In genomic region chr4:26473893-26474292, GRCh38 we compare ENCODE assay signal across 29 cellular contexts. TPM values are rescaled to one million over a fixed set of nuclear protein-coding genes. Genes with fewer than 3 reads are reported as not detected.
"Had no signal": no experiment of that assay in that cellular context is flagged by ENCODE, and none has a peak within 500 bp of the region (broad histone marks: within the 10 kb centered on the region; RNA-seq: fewer than 3 reads in every experiment).

No MANE protein-coding gene starts in this region.

- H3K4me3 Mint-ChIP-seq: nephron; stimulated activated memory B cell treated with anti-CD40 and anti-IgM and Interleukin-4, amounts not matched to agents 10 μg/mL and 1 μg/mL and 100 μg/mL, for 72 hours; stimulated activated naive CD8-positive, alpha-beta T cell treated with anti-CD3 and anti-CD28 coated beads, Interleukin-15, amount 100 ng/mL, for 72 hours had no signal

- H3K27me3 ChIP-seq: hepatocyte, spleen, testis, tibial nerve had no signal

- H3K9ac ChIP-seq: parathyroid adenoma had no signal

- H3K27ac ChIP-seq: hepatocyte, parathyroid adenoma, prostate gland, spleen, testis, tibial nerve had no signal

- H3K4me1 ChIP-seq: parathyroid adenoma, prostate gland, spleen, testis, tibial nerve had no signal

- H3K9me3 Mint-ChIP-seq: nephron; stimulated activated memory B cell treated with anti-CD40 and anti-IgM and Interleukin-4, amounts not matched to agents 10 μg/mL and 1 μg/mL and 100 μg/mL, for 72 hours; stimulated activated naive CD8-positive, alpha-beta T cell treated with anti-CD3 and anti-CD28 coated beads, Interleukin-15, amount 100 ng/mL, for 72 hours had no signal

- H3K4me1 Mint-ChIP-seq: stimulated activated memory B cell treated with anti-CD40 and anti-IgM and Interleukin-4, amounts not matched to agents 10 μg/mL and 1 μg/mL and 100 μg/mL, for 72 hours; stimulated activated naive CD8-positive, alpha-beta T cell treated with anti-CD3 and anti-CD28 coated beads, Interleukin-15, amount 100 ng/mL, for 72 hours had no signal

- H3K36me3 ChIP-seq: prostate gland, spleen, tibial nerve had no signal

- H3K79me2 ChIP-seq: hepatocyte, parathyroid adenoma had no signal

- FAIRE-seq: colon had no signal

- H3K27ac Mint-ChIP-seq: stimulated activated memory B cell treated with anti-CD40 and anti-IgM and Interleukin-4, amounts not matched to agents 10 μg/mL and 1 μg/mL and 100 μg/mL, for 72 hours; stimulated activated naive CD8-positive, alpha-beta T cell treated with anti-CD3 and anti-CD28 coated beads, Interleukin-15, amount 100 ng/mL, for 72 hours had no signal

- H2AFZ ChIP-seq: hepatocyte, parathyroid adenoma had no signal

- H3K4me2 ChIP-seq: hepatocyte had no signal

- ATAC-seq: left colon; left ventricle myocardium superior; sciatic nerve; stimulated activated memory B cell treated with anti-CD40 and anti-IgM and Interleukin-4, amounts not matched to agents 10 μg/mL and 1 μg/mL and 100 μg/mL, for 72 hours; stimulated activated naive CD8-positive, alpha-beta T cell treated with anti-CD3 and anti-CD28 coated beads, Interleukin-15, amount 100 ng/mL, for 72 hours had no signal

- H3K9me3 ChIP-seq: prostate gland, spleen, testis, tibial nerve had no signal

- DNase-seq: effector CD4-positive, alpha-beta T cell; foreskin melanocyte; head of caudate nucleus; left colon; left ventricle myocardium superior; mesenchymal stem cell; midbrain; occipital lobe; retina; spleen; stimulated activated CD4-positive, alpha-beta T cell treated with anti-CD3 and anti-CD28 coated beads, Interleukin-15, amount 100 ng/mL, for 24 hours; stimulated activated CD4-positive, alpha-beta T cell treated with anti-CD3 and anti-CD28 coated beads, Interleukin-1b, Interleukin-23, amount 100 ng/mL, for 48 hours; stimulated activated CD4-positive, alpha-beta T cell treated with anti-CD3 and anti-CD28 coated beads, Interleukin-4, amount 100 ng/mL, for 24 hours; stimulated activated naive CD8-positive, alpha-beta T cell treated with anti-CD3 and anti-CD28 coated beads, Interleukin-15, amount 100 ng/mL, for 72 hours; testis had no signal

- H3K4me3 ChIP-seq: hepatocyte, lung, prostate gland, spleen, testis, tibial nerve had no signal

- H3K36me3 Mint-ChIP-seq: stimulated activated memory B cell treated with anti-CD40 and anti-IgM and Interleukin-4, amounts not matched to agents 10 μg/mL and 1 μg/mL and 100 μg/mL, for 72 hours had no signal

RNA-seq across cellular contexts. Expression of gene CCKAR, which starts 16.4 kb away (rescaled TPM):
- total RNA-seq: dermis microvascular lymphatic vessel endothelial cell, left colon, left ventricle myocardium superior, occipital lobe, prostate gland, sciatic nerve, skeletal muscle tissue, spleen, subcutaneous adipose tissue, tibial nerve had no signal
- polyA plus RNA-seq: esophagus, hepatocyte, lung, spleen, urinary bladder had no signal
